In genomic region chr1:55552636-55553035, GRCh38 we compare ENCODE assay signal across 24 cellular contexts.
"Had no signal": no experiment of that assay in that cellular context is flagged by ENCODE, and none has a peak within 500 bp of the region (broad histone marks: within the 10 kb centered on the region; RNA-seq: fewer than 3 reads in every experiment).

No MANE protein-coding gene starts in this region.

- H3K27ac ChIP-seq: colonic mucosa, coronary artery, dorsolateral prefrontal cortex, epithelial cell of prostate, esophagus muscularis mucosa, esophagus squamous epithelium, foreskin keratinocyte, gastrocnemius medialis, gastroesophageal sphincter, heart left ventricle, heart right ventricle had no signal

- DNase-seq: colonic mucosa; cortex of kidney; dermis blood vessel endothelial cell; dorsolateral prefrontal cortex; effector CD4-positive, alpha-beta T cell; effector CD8-positive, alpha-beta T cell; effector memory CD4-positive, alpha-beta T cell; effector memory CD8-positive, alpha-beta T cell; endodermal cell; erythroblast; esophagus squamous epithelium; foreskin fibroblast; foreskin keratinocyte; foreskin melanocyte; gastrocnemius medialis; glutamatergic neuron; head of caudate nucleus; heart left ventricle; heart right ventricle had no signal

- H3K27me3 ChIP-seq: colonic mucosa, esophagus muscularis mucosa, esophagus squamous epithelium, foreskin keratinocyte, gastrocnemius medialis, gastroesophageal sphincter, heart left ventricle had no signal

- H3K36me3 ChIP-seq: colonic mucosa, esophagus muscularis mucosa, esophagus squamous epithelium, gastrocnemius medialis, gastroesophageal sphincter, heart left ventricle, heart right ventricle had no signal

- H3K4me3 ChIP-seq: colonic mucosa, coronary artery, dorsolateral prefrontal cortex, esophagus muscularis mucosa, esophagus squamous epithelium, gastrocnemius medialis, gastroesophageal sphincter, heart left ventricle, heart right ventricle had no signal

- ATAC-seq: effector memory CD8-positive, alpha-beta T cell; esophagus mucosa; foreskin keratinocyte; gastrocnemius medialis; gastroesophageal sphincter; heart left ventricle; heart right ventricle had no signal

- H3K4me1 ChIP-seq: colonic mucosa, esophagus muscularis mucosa, esophagus squamous epithelium, foreskin keratinocyte, gastrocnemius medialis, gastroesophageal sphincter, heart left ventricle, heart right ventricle had no signal

- H3K9me3 ChIP-seq: colonic mucosa, esophagus muscularis mucosa, esophagus squamous epithelium, gastrocnemius medialis, gastroesophageal sphincter had no signal
